11 cellular contexts compared by ENCODE assay signal in the genomic region with DNA sequence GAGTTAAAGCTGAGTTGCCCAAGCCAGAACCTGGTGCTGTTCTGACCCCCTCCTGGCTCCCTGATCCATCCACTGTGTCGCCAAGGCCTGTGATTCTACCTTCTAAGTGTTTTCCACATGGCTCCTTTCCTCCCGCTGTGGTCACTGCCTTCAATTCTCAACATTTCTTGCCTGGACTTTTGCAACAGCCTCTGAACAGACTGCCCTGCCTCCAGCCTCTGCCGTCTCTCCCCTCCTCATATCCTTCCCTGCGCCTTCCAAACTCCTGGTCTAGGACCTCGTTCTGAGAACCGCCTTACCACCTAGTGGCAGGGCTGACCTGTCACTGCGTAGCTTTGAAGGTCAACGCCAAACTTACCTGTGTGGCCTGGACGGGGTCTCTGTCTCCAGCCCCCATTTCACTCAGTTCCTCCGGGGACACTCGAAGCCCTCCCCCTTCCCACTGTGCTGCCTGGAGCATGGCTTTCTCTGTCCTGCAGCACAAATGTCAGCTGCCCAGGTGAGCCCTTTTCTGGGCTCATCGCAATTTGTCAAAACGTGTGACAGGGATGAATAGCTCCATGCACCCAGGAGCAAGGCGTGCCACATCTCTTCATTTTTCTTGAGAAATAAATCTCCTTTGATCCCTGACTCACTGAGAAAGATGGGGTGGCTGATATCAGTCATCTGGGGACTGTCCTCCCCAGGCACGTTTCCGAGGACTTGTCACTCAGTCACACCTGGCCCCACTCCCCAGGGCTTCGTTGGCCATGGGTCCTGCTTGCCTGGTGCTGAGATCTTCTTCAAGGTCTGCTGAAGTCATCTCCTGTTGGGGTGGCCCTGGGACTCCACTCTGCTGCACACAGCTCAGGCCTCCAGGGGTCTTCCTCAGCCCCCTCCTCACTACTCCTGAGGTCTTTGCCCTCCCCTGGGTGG. TPM values are rescaled to one million over a fixed set of nuclear protein-coding genes. Genes with fewer than 3 reads are reported as not detected.
A peak's percentile ranks its signal among the peaks of the same experiment; 100 is the strongest.
DNase-seq lines count a peak whose midpoint lies in the region; ATAC-seq lines count a peak whose summit lies in the region.
"Had no signal": no experiment of that assay in that cellular context is flagged by ENCODE, and none has a peak within 500 bp of the region (broad histone marks: within the 10 kb centered on the region; RNA-seq: fewer than 3 reads in every experiment).

No MANE protein-coding gene starts in this region.

- ATAC-seq in naive thymus-derived CD8-positive, alpha-beta T cell = no peak
- ATAC-seq in stimulated activated naive CD8-positive, alpha-beta T cell treated with anti-CD3 and anti-CD28 coated beads, Interleukin-15, Interleukin-2, amounts not matched to agents 100 U/mL and 50 U/mL, for 24 hours = peak; percentile 75
- ATAC-seq in GM19324 (IDR thresholded peaks at IDR 0.05; ENCODE audit: low FRiP score, unreplicated experiment) = no peak
- ATAC-seq in HG03045 (IDR thresholded peaks at IDR 0.05; ENCODE audit: unreplicated experiment) = no peak
- ATAC-seq: HepG2 had no signal

- H3K36me3 Mint-ChIP-seq in naive thymus-derived CD8-positive, alpha-beta T cell = peaks cover 0 to 4% (median 1%) of the 10 kb centered on the region in 3 donors
- H3K36me3 Mint-ChIP-seq: immature natural killer cell had no signal

- H3K27me3 Mint-ChIP-seq in naive thymus-derived CD8-positive, alpha-beta T cell = peaks cover 0 to 2% (median 0%) of the 10 kb centered on the region in 5 donors

- no peaks in the 10 kb centered on the region for H3K9me3 Mint-ChIP-seq in naive thymus-derived CD8-positive, alpha-beta T cell
- H3K9me3 Mint-ChIP-seq: immature natural killer cell had no signal

- H3K27ac Mint-ChIP-seq in naive thymus-derived CD8-positive, alpha-beta T cell = peak overlapping the region; percentile 74 to 97 (median 94)
- H3K27ac Mint-ChIP-seq: immature natural killer cell had no signal

- DNase-seq in activated CD4-positive, alpha-beta T cell treated with anti-CD3 and anti-CD28 coated beads for 4 hours = peak; percentile 28 to 35
- DNase-seq in activated T-cell treated with anti-CD3 and anti-CD28 coated beads, Interleukin-2, amount 50 U/mL, for 48 hours = peak; percentile 80 to 85
- no peak for DNase-seq in naive thymus-derived CD8-positive, alpha-beta T cell
- peak; percentile 63 for DNase-seq in stimulated activated naive CD8-positive, alpha-beta T cell treated with anti-CD3 and anti-CD28 coated beads, Interleukin-15, Interleukin-2, amounts not matched to agents 100 U/mL and 50 U/mL, for 24 hours
- no peak for DNase-seq in activated gamma-delta T cell treated with Interleukin-2 at 50 U/mL for 16 hours
- DNase-seq: DMS 273 treated with DMSO at 0.1 percent for 48 hours, immature natural killer cell, NCI-H1694 had no signal

- peak overlapping the region in 9 of 10 donors; percentile 35 to 80 (median 71) for H3K4me3 Mint-ChIP-seq in naive thymus-derived CD8-positive, alpha-beta T cell
- H3K4me3 Mint-ChIP-seq: immature natural killer cell had no signal

- POLR2A ChIA-PET in naive thymus-derived CD8-positive, alpha-beta T cell (lab: Charles Lee) = no interaction called here

- H3K4me1 Mint-ChIP-seq in naive thymus-derived CD8-positive, alpha-beta T cell = peaks cover 44 to 77% (median 68%) of the 10 kb centered on the region in 4 donors

RNA-seq across cellular contexts. Expression of a gene that starts 46.7 kb away (rescaled TPM):
- total RNA-seq in naive thymus-derived CD8-positive, alpha-beta T cell = 10 to 100 TPM; 52.9 to 56.8 TPM
- 10 to 100 TPM; 11.4 to 17.6 (median 11.4) TPM for polyA plus RNA-seq in naive thymus-derived CD8-positive, alpha-beta T cell

Comparison
In these comparisons a context has a peak if more than half of its experiments do, and no peak if none do; other contexts are left out.
1. DNase-seq: peak in activated CD4-positive, alpha-beta T cell treated with anti-CD3 and anti-CD28 coated beads for 4 hours (2 of 2), activated T-cell treated with anti-CD3 and anti-CD28 coated beads, Interleukin-2, amount 50 U/mL, for 48 hours (2 of 2) and stimulated activated naive CD8-positive, alpha-beta T cell treated with anti-CD3 and anti-CD28 coated beads, Interleukin-15, Interleukin-2, amounts not matched to agents 100 U/mL and 50 U/mL, for 24 hours (single experiment); none in naive thymus-derived CD8-positive, alpha-beta T cell (0 of 10) and activated gamma-delta T cell treated with Interleukin-2 at 50 U/mL for 16 hours (single experiment).